10 cellular contexts compared by ENCODE assay signal in genomic region chr7:115145512-115145911, GRCh38.
DNase-seq lines count a peak whose midpoint lies in the region; ATAC-seq, FAIRE-seq and TF ChIP-seq lines count a peak whose summit lies in the region.
"Had no signal": no experiment of that assay in that cellular context is flagged by ENCODE, and none has a peak within 500 bp of the region (broad histone marks: within the 10 kb centered on the region; RNA-seq: fewer than 3 reads in every experiment).

No MANE protein-coding gene starts in this region.

- H3K36me3 ChIP-seq in OCI-LY3 (replicated peaks; ENCODE audit: low read depth, low read length) (no peaks in the 10 kb centered on the region), OCI-LY7 (ENCODE audit: insufficient read depth, low read length) (no peaks in the 10 kb centered on the region)

- H3K4me1 ChIP-seq in OCI-LY3 (ENCODE audit: low read length), result peaks cover 32% of the 10 kb centered on the region
- no peaks in the 10 kb centered on the region for H3K4me1 ChIP-seq in OCI-LY7 (ENCODE audit: insufficient read depth, low read length, poor library complexity, severe bottlenecking)

- no peaks in the 10 kb centered on the region for H4K20me1 ChIP-seq in OCI-LY3 (ENCODE audit: insufficient read depth, low read length)
- H4K20me1 ChIP-seq in OCI-LY7 (ENCODE audit: insufficient read depth, low read length), result no peaks in the 10 kb centered on the region

- peak overlapping the region; percentile 4 for H3K9ac ChIP-seq in OCI-LY3 (ENCODE audit: low read length)

- intact Hi-C loops in sciatic nerve (cut with DNase I), result loop anchor here (2.0 kb wide), 1 partner anchor 59 kb away; no protein-coding TSS in a partner anchor
- intact Hi-C loops in OCI-LY7 (cut with micrococcal nuclease; ENCODE audit: unreplicated experiment), result no loop called here

- no peak for TF ChIP-seq CTCF in OCI-LY3 (IDR thresholded peaks at IDR 0.05; ENCODE audit: low read depth, low read length)
- TF ChIP-seq CTCF in OCI-LY7 (conservative IDR thresholded peaks at IDR 0.05; ENCODE audit: low read length), result no peak

- no peak overlapping the region for H3K27ac Mint-ChIP-seq in activated T-cell treated with anti-CD3 and anti-CD28 coated beads, Interleukin-2, amount 50 U/mL, for 24 hours

- H2AFZ ChIP-seq in OCI-LY3 (ENCODE audit: low read depth, low read length) (no peak overlapping the region), OCI-LY7 (ENCODE audit: low read length) (no peak overlapping the region)

- H3K4me3 Mint-ChIP-seq in activated T-cell treated with anti-CD3 and anti-CD28 coated beads, Interleukin-2, amount 50 U/mL, for 24 hours, result no peak overlapping the region

- peak overlapping the region; percentile 56 for H3K27ac ChIP-seq in OCI-LY3 (ENCODE audit: low read length)
- no peak overlapping the region for H3K27ac ChIP-seq in OCI-LY7 (ENCODE audit: low read depth, low read length, poor library complexity, severe bottlenecking)

- POLR2A ChIA-PET in OCI-LY7 (lab: Charles Lee), result interaction anchor here (0.8 to 1.6 kb wide), 2 partner anchors 9 to 32 kb away, joined by 4 to 8 read pairs; no protein-coding TSS in a partner anchor

- peak; percentile 66 for ATAC-seq in GM18867 (IDR thresholded peaks at IDR 0.05; ENCODE audit: unreplicated experiment)
- peak; percentile 98 for ATAC-seq in HG02610 (IDR thresholded peaks at IDR 0.05; ENCODE audit: unreplicated experiment)
- peak; percentile 96 for ATAC-seq in sciatic nerve

- H3K4me3 ChIP-seq in OCI-LY3 (ENCODE audit: low read length) (peak overlapping the region; percentile 14), OCI-LY7 (ENCODE audit: low read depth, low read length, poor library complexity, severe bottlenecking) (no peak overlapping the region)

- CTCF ChIA-PET in OCI-LY7 (lab: Charles Lee; ENCODE audit: unreplicated experiment), result no interaction called here

- H3K27me3 Mint-ChIP-seq in activated T-cell treated with anti-CD3 and anti-CD28 coated beads, Interleukin-2, amount 50 U/mL, for 24 hours, result no peaks in the 10 kb centered on the region

- H3K4me2 ChIP-seq in OCI-LY3 (ENCODE audit: low read length) (peak overlapping the region; percentile 51), OCI-LY7 (ENCODE audit: low read length) (no peak overlapping the region)

- no peaks in the 10 kb centered on the region for H3K9me3 Mint-ChIP-seq in activated T-cell treated with anti-CD3 and anti-CD28 coated beads, Interleukin-2, amount 50 U/mL, for 24 hours

- DNase-seq in sciatic nerve (ENCODE audit: low spot score), result no peak
- no peak for DNase-seq in activated T-cell treated with anti-CD3 and anti-CD28 coated beads, Interleukin-2, amount 50 U/mL, for 24 hours
- no peak for DNase-seq in OCI-LY7 (ENCODE audit: low spot score)
- DNase-seq in frontal cortex (ENCODE audit: low spot score in 2 of 2), result no peak
- DNase-seq in DMS153 (lab: John Stamatoyannopoulos, UW), result no peak
- DNase-seq: NCI-H146 had no signal

- no peaks in the 10 kb centered on the region; the same call in 1 of the 2 replicates for H3K27me3 ChIP-seq in OCI-LY3 (ENCODE audit: low read depth, low read length)

- H3K36me3 Mint-ChIP-seq in activated T-cell treated with anti-CD3 and anti-CD28 coated beads, Interleukin-2, amount 50 U/mL, for 24 hours (ENCODE audit: low read depth), result no peaks in the 10 kb centered on the region

- H3K79me2 ChIP-seq in OCI-LY3 (ENCODE audit: low read length) (no peaks in the 10 kb centered on the region), OCI-LY7 (ENCODE audit: insufficient read depth, low read depth, low read length) (no peaks in the 10 kb centered on the region)

- no peaks in the 10 kb centered on the region for H3K9me2 ChIP-seq in OCI-LY7 (ENCODE audit: insufficient read depth, low read length)

- H3K9me3 ChIP-seq in OCI-LY3 (ENCODE audit: insufficient read depth, low read length), result no peaks in the 10 kb centered on the region
- no peaks in the 10 kb centered on the region for H3K9me3 ChIP-seq in OCI-LY7 (ENCODE audit: low read length)

- no TSS peak for BruUV-seq in OCI-LY7 (replicated peaks; lab: Mats Ljungman, UMichigan)

- no peak for FAIRE-seq in frontal cortex (lab: Jason Lieb, UNC)
- FAIRE-seq: TTC549 had no signal

- H3K4me1 Mint-ChIP-seq in activated T-cell treated with anti-CD3 and anti-CD28 coated beads, Interleukin-2, amount 50 U/mL, for 24 hours (ENCODE audit: low read depth), result peaks cover 6% of the 10 kb centered on the region
